Comparison of ENCODE assay signal across 8 cellular contexts in genomic region chr1:204623894-204624361, GRCh38.
DNase-seq lines count a peak whose midpoint lies in the region; ATAC-seq and TF ChIP-seq lines count a peak whose summit lies in the region.

No MANE protein-coding gene starts in this region.

- H3K27me3 Mint-ChIP-seq in activated CD8-positive, alpha-beta memory T cell treated with anti-CD3 and anti-CD28 coated beads, Interleukin-2, amount 10 ng/mL, durations not matched to agents 7 days and 5 days = peaks cover 3% of the 10 kb centered on the region
- H3K27me3 Mint-ChIP-seq in progenitor cell of endocrine pancreas = peaks cover 2% of the 10 kb centered on the region

- no peak for DNase-seq in activated CD8-positive, alpha-beta memory T cell treated with anti-CD3 and anti-CD28 coated beads, Interleukin-2, amount 10 ng/mL, durations not matched to agents 7 days and 5 days
- DNase-seq in activated CD8-positive, alpha-beta memory T cell treated with anti-CD3 and anti-CD28 coated beads for 24 hours = no peak
- DNase-seq in NCI-H1436 treated with DMSO at 0.1 percent for 48 hours (lab: John Stamatoyannopoulos, UW) = peak; percentile 13
- no peak for DNase-seq in caudate nucleus (lab: John Stamatoyannopoulos, UW)
- DNase-seq in progenitor cell of endocrine pancreas (ENCODE audit: low spot score, unreplicated experiment) = peak; percentile 25
- DNase-seq in cerebellar nuclear complex (lab: John Stamatoyannopoulos, UW) = no peak
- DNase-seq in glomerular visceral epithelial cell (ENCODE audit: extremely low spot score) = no peak
- no peak for DNase-seq in effector CD4-positive, alpha-beta T cell

- H3K4me3 Mint-ChIP-seq in activated CD8-positive, alpha-beta memory T cell treated with anti-CD3 and anti-CD28 coated beads, Interleukin-2, amount 10 ng/mL, durations not matched to agents 7 days and 5 days = no peak overlapping the region
- H3K4me3 Mint-ChIP-seq in progenitor cell of endocrine pancreas (ENCODE audit: low read depth) = no peak overlapping the region

- peak; percentile 54 for TF ChIP-seq CTCF in progenitor cell of endocrine pancreas (IDR thresholded peaks at IDR 0.05; ENCODE audit: unreplicated experiment)

- peak; percentile 53 for ATAC-seq in activated CD8-positive, alpha-beta memory T cell treated with anti-CD3 and anti-CD28 coated beads, Interleukin-2, amount 10 ng/mL, durations not matched to agents 7 days and 5 days

- no peaks in the 10 kb centered on the region for H3K36me3 Mint-ChIP-seq in activated CD8-positive, alpha-beta memory T cell treated with anti-CD3 and anti-CD28 coated beads, Interleukin-2, amount 10 ng/mL, durations not matched to agents 7 days and 5 days
- H3K36me3 Mint-ChIP-seq in progenitor cell of endocrine pancreas (ENCODE audit: insufficient read depth) = no peaks in the 10 kb centered on the region

- H3K4me1 Mint-ChIP-seq in activated CD8-positive, alpha-beta memory T cell treated with anti-CD3 and anti-CD28 coated beads, Interleukin-2, amount 10 ng/mL, durations not matched to agents 7 days and 5 days = no peaks in the 10 kb centered on the region
- H3K4me1 Mint-ChIP-seq in progenitor cell of endocrine pancreas (ENCODE audit: low read depth) = peaks cover 12% of the 10 kb centered on the region

- peak overlapping the region; percentile 83 for H3K27ac ChIP-seq in caudate nucleus (ENCODE audit: low read depth, low read length)

- no peaks in the 10 kb centered on the region for H3K9me3 Mint-ChIP-seq in activated CD8-positive, alpha-beta memory T cell treated with anti-CD3 and anti-CD28 coated beads, Interleukin-2, amount 10 ng/mL, durations not matched to agents 7 days and 5 days (ENCODE audit: low read depth)
- H3K9me3 Mint-ChIP-seq in progenitor cell of endocrine pancreas (ENCODE audit: low read depth) = no peaks in the 10 kb centered on the region

- no peak overlapping the region for H3K27ac Mint-ChIP-seq in activated CD8-positive, alpha-beta memory T cell treated with anti-CD3 and anti-CD28 coated beads, Interleukin-2, amount 10 ng/mL, durations not matched to agents 7 days and 5 days
- peak overlapping the region; percentile 13 for H3K27ac Mint-ChIP-seq in progenitor cell of endocrine pancreas

- CTCF ChIA-PET in activated CD8-positive, alpha-beta memory T cell treated with anti-CD3 and anti-CD28 coated beads, Interleukin-2, amount 10 ng/mL, durations not matched to agents 7 days and 5 days (lab: Charles Lee) = interaction anchor here (0.7 to 2.0 kb wide), 5 partner anchors 9 to 183 kb away, joined by 3 to 13 read pairs (median 3); no protein-coding TSS in a partner anchor

Comparison
In these comparisons a context has a peak if more than half of its experiments do, and no peak if none do; other contexts are left out.
1. DNase-seq: peak in NCI-H1436 treated with DMSO at 0.1 percent for 48 hours (single experiment) and progenitor cell of endocrine pancreas (single experiment); none in activated CD8-positive, alpha-beta memory T cell treated with anti-CD3 and anti-CD28 coated beads, Interleukin-2, amount 10 ng/mL, durations not matched to agents 7 days and 5 days (single experiment), activated CD8-positive, alpha-beta memory T cell treated with anti-CD3 and anti-CD28 coated beads for 24 hours (single experiment), caudate nucleus (0 of 61), cerebellar nuclear complex (0 of 2), glomerular visceral epithelial cell (single experiment) and effector CD4-positive, alpha-beta T cell (single experiment).